ENCODE assay signal across 1 cellular context in the genomic region with DNA sequence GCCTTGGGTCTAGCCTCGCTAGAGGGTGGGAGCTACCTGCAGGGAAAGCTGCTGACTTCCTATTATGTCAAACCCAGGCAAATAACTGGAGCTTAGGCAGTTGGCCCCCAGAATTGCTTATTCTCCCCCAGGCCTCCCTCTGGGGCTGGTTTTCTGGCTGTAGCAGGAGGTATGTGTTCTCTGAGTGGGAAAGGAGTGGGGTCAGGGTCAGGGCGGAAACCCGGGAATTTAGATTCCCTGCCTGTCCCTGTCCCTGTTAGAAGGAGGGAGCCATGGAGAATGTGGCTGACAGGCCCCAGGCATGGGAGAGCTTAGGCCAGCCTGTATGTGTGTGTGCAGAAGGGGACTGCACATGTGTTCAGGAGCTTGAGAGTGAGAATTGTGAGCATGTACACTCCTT.
TF ChIP-seq lines count a peak whose summit lies in the region.

No MANE protein-coding gene starts in this region.

TF ChIP-seq in H1, 55 proteins besides CTCF, POLR2A, EP300 and RAD21:
- TF ChIP-seq KDM5A (IDR thresholded peaks at IDR 0.05; ENCODE audit: low read length): no peak
- TF ChIP-seq, protein P1, sequence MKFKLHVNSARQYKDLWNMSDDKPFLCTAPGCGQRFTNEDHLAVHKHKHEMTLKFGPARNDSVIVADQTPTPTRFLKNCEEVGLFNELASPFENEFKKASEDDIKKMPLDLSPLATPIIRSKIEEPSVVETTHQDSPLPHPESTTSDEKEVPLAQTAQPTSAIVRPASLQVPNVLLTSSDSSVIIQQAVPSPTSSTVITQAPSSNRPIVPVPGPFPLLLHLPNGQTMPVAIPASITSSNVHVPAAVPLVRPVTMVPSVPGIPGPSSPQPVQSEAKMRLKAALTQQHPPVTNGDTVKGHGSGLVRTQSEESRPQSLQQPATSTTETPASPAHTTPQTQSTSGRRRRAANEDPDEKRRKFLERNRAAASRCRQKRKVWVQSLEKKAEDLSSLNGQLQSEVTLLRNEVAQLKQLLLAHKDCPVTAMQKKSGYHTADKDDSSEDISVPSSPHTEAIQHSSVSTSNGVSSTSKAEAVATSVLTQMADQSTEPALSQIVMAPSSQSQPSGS (IDR thresholded peaks at IDR 0.05; ENCODE audit: low read length): no peak
- TF ChIP-seq, protein P2, sequence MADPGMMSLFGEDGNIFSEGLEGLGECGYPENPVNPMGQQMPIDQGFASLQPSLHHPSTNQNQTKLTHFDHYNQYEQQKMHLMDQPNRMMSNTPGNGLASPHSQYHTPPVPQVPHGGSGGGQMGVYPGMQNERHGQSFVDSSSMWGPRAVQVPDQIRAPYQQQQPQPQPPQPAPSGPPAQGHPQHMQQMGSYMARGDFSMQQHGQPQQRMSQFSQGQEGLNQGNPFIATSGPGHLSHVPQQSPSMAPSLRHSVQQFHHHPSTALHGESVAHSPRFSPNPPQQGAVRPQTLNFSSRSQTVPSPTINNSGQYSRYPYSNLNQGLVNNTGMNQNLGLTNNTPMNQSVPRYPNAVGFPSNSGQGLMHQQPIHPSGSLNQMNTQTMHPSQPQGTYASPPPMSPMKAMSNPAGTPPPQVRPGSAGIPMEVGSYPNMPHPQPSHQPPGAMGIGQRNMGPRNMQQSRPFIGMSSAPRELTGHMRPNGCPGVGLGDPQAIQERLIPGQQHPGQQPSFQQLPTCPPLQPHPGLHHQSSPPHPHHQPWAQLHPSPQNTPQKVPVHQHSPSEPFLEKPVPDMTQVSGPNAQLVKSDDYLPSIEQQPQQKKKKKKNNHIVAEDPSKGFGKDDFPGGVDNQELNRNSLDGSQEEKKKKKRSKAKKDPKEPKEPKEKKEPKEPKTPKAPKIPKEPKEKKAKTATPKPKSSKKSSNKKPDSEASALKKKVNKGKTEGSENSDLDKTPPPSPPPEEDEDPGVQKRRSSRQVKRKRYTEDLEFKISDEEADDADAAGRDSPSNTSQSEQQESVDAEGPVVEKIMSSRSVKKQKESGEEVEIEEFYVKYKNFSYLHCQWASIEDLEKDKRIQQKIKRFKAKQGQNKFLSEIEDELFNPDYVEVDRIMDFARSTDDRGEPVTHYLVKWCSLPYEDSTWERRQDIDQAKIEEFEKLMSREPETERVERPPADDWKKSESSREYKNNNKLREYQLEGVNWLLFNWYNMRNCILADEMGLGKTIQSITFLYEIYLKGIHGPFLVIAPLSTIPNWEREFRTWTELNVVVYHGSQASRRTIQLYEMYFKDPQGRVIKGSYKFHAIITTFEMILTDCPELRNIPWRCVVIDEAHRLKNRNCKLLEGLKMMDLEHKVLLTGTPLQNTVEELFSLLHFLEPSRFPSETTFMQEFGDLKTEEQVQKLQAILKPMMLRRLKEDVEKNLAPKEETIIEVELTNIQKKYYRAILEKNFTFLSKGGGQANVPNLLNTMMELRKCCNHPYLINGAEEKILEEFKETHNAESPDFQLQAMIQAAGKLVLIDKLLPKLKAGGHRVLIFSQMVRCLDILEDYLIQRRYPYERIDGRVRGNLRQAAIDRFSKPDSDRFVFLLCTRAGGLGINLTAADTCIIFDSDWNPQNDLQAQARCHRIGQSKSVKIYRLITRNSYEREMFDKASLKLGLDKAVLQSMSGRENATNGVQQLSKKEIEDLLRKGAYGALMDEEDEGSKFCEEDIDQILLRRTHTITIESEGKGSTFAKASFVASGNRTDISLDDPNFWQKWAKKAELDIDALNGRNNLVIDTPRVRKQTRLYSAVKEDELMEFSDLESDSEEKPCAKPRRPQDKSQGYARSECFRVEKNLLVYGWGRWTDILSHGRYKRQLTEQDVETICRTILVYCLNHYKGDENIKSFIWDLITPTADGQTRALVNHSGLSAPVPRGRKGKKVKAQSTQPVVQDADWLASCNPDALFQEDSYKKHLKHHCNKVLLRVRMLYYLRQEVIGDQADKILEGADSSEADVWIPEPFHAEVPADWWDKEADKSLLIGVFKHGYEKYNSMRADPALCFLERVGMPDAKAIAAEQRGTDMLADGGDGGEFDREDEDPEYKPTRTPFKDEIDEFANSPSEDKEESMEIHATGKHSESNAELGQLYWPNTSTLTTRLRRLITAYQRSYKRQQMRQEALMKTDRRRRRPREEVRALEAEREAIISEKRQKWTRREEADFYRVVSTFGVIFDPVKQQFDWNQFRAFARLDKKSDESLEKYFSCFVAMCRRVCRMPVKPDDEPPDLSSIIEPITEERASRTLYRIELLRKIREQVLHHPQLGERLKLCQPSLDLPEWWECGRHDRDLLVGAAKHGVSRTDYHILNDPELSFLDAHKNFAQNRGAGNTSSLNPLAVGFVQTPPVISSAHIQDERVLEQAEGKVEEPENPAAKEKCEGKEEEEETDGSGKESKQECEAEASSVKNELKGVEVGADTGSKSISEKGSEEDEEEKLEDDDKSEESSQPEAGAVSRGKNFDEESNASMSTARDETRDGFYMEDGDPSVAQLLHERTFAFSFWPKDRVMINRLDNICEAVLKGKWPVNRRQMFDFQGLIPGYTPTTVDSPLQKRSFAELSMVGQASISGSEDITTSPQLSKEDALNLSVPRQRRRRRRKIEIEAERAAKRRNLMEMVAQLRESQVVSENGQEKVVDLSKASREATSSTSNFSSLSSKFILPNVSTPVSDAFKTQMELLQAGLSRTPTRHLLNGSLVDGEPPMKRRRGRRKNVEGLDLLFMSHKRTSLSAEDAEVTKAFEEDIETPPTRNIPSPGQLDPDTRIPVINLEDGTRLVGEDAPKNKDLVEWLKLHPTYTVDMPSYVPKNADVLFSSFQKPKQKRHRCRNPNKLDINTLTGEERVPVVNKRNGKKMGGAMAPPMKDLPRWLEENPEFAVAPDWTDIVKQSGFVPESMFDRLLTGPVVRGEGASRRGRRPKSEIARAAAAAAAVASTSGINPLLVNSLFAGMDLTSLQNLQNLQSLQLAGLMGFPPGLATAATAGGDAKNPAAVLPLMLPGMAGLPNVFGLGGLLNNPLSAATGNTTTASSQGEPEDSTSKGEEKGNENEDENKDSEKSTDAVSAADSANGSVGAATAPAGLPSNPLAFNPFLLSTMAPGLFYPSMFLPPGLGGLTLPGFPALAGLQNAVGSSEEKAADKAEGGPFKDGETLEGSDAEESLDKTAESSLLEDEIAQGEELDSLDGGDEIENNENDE (IDR thresholded peaks at IDR 0.05; ENCODE audit: insufficient replicate concordance, low read length): no peak
TF ChIP-seq in H1: peak in this region for 0.
